ENCODE assay signal across 1 cellular context in the genomic region with DNA sequence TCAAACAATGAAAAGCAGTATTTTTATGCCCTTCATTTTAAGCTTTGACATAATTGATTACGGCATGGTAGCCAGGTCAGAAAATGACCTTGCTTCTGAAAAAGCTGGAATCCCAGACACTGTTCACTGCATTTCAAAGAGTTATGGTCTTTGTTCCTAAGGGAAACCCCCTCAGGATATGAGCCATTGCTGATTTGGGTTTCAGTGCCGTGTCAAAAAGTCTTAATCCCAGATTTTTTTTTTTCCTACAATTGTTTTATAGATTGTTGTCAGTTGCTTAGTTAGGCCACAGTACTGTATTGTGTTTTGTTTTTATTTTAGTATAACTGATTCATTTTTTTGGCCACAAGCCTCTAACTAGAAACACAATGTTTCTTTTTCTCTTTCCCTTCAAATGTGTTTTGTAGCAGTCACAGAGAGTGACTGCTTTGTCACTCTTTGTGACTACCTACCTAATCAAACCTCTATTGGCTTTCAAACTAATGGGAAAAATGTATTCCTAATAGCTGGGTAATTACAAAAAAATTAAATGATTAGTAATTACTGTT.
TF ChIP-seq lines count a peak whose summit lies in the region.

No MANE protein-coding gene starts in this region.

TF ChIP-seq in endothelial cell of umbilical vein, 7 proteins besides CTCF, POLR2A, EP300 and RAD21 (continued from another document):
- peak; percentile 53 for TF ChIP-seq JUN (IDR thresholded peaks at IDR 0.05; ENCODE audit: borderline replicate concordance, insufficient read depth, insufficient read length, low read depth)
